18 cellular contexts compared by ENCODE assay signal in the genomic region with DNA sequence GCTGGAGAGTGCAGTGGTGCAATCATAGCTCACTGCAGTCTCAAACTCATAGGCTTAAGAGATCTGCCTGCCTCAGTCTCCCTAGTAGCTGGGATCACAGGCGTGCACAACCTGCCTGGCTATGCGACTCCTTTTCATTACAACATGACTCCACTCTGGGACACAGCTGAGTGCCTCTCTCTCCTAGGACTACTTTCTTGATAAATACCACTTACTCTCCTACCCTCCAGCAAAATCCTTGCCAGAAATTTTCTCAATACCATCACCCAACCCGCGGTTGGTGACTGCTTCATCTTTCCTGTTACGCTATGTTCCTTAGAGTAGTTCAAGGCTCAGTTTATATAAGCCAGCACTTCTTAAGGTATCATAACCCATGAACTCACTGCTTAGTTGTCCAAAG. TPM values are rescaled to one million over a fixed set of nuclear protein-coding genes. Genes with fewer than 3 reads are reported as not detected.
DNase-seq lines count a peak whose midpoint lies in the region; ATAC-seq, FAIRE-seq and TF ChIP-seq lines count a peak whose summit lies in the region.
"Had no signal": no experiment of that assay in that cellular context is flagged by ENCODE, and none has a peak within 500 bp of the region (broad histone marks: within the 10 kb centered on the region; RNA-seq: fewer than 3 reads in every experiment).

No MANE protein-coding gene starts in this region.

- no peaks in the 10 kb centered on the region for H3K9me3 Mint-ChIP-seq in chondrocyte (ENCODE audit: low read depth)
- H3K9me3 Mint-ChIP-seq: CD14-positive monocyte; CD8-positive, alpha-beta T cell; GM23338 had no signal

- FAIRE-seq in GM19239 (lab: Jason Lieb, UNC) = peak; percentile 31
- FAIRE-seq: A549, D721Med had no signal

- no peak for DNase-seq in GM19239 (ENCODE audit: insufficient read length, low spot score)
- DNase-seq in chondrocyte (ENCODE audit: low spot score) = no peak
- peak; percentile 24 for DNase-seq in mesenteric fat pad (ENCODE audit: low spot score)
- no peak for DNase-seq in mucosa of gallbladder (ENCODE audit: low spot score)
- DNase-seq in NCI-H1694 treated with DMSO at 0.1 percent for 48 hours (lab: John Stamatoyannopoulos, UW) = no peak
- DNase-seq: BE2C; CD8-positive, alpha-beta T cell; COR-L47; DMS153; DND-41; GDM1; H7; IMR-90 had no signal

- TF ChIP-seq CTCF in chondrocyte (IDR thresholded peaks at IDR 0.05) = no peak

- H3K4me1 Mint-ChIP-seq in chondrocyte (ENCODE audit: low read depth) = no peaks in the 10 kb centered on the region
- H3K4me1 Mint-ChIP-seq: CD14-positive monocyte, GM23338 had no signal

- no peak for ATAC-seq in HG03432 (IDR thresholded peaks at IDR 0.05; ENCODE audit: unreplicated experiment)
- ATAC-seq: A549; CD8-positive, alpha-beta T cell; GM23338 had no signal

- peak overlapping the region; percentile 6 for H3K27ac Mint-ChIP-seq in chondrocyte (ENCODE audit: unreplicated experiment)
- H3K27ac Mint-ChIP-seq: CD8-positive, alpha-beta T cell; GM23338 had no signal

- H3K36me3 Mint-ChIP-seq in chondrocyte (ENCODE audit: low read depth) = peaks cover 29% of the 10 kb centered on the region

- no peaks in the 10 kb centered on the region for H3K27me3 Mint-ChIP-seq in chondrocyte (ENCODE audit: low read depth)

- no peak overlapping the region for H3K4me3 Mint-ChIP-seq in chondrocyte (ENCODE audit: unreplicated experiment)
- H3K4me3 Mint-ChIP-seq: CD14-positive monocyte; CD8-positive, alpha-beta T cell; GM23338 had no signal

RNA-seq across cellular contexts. Expression of a gene that starts 26.9 kb away (rescaled TPM):
- total RNA-seq in chondrocyte (79.6 to 88.1 TPM (median 80.8 TPM) in 3 replicates), mesenteric fat pad (57.3 TPM), mucosa of gallbladder (49.8 TPM)
